19 cellular contexts compared by ENCODE assay signal in the genomic region with DNA sequence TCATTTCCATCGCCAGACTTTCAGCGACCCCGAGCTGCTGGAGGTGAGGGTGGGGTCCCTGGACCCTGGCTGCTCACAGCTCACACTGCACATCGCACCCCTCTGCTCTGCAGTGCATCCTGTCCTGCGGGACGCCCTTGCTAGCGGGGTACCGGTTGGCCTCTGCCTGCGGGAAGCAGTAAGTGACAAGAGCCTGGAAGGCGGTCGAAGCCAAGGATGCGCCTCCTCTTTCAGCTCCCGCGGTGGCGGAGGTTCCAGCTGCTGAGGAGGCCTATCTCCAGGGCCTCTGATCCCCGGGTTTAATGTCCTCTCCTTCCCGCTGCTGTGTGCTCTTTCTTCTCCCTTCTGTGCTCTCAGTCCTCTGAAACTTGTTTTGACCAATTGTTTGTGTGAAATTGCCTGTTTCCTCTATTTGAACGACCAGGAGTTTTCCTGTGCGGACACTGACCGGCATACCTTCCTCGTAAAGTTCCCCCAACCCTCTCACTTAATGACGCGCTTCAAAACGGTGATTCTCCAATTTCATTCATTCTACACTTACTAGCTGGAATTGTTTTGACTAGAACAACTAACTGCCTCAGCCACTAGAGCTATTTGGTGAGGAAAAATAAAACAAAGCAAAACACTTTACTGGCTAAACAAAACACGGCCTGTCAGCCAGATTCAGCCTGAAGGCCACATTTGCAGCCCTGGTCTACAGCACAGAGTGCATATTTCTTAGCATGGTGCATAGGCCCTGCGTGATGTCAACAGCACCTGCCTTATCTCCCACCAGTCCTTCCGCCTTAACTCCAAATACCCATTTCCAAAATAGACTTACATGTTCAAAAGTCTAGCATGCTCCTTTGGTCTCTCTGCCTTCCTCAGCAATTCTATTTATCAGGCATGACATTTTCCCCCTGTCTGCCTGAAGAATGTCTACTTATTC. TPM values are rescaled to one million over a fixed set of nuclear protein-coding genes. Genes with fewer than 3 reads are reported as not detected.
DNase-seq lines count a peak whose midpoint lies in the region; ATAC-seq and TF ChIP-seq lines count a peak whose summit lies in the region.
"Had no signal": no experiment of that assay in that cellular context is flagged by ENCODE, and none has a peak within 500 bp of the region (broad histone marks: within the 10 kb centered on the region; RNA-seq: fewer than 3 reads in every experiment).

No MANE protein-coding gene starts in this region.

- H3K9me3 Mint-ChIP-seq in MCF 10A (ENCODE audit: unreplicated experiment): peaks cover 7% of the 10 kb centered on the region

- no peaks in the 10 kb centered on the region for H3K4me1 ChIP-seq in right cardiac atrium (ENCODE audit: control insufficient read depth, insufficient read depth, low read length)
- H3K4me1 ChIP-seq in neuronal stem cell (ENCODE audit: control insufficient read depth in 2 of 2, insufficient read depth in 1 of 2, low read depth in 1 of 2, low read length in 2 of 2): peaks cover 0 to 6% of the 10 kb centered on the region in 2 donors
- no peaks in the 10 kb centered on the region for H3K4me1 ChIP-seq in aorta (ENCODE audit: control insufficient read depth in 1 of 2, insufficient read depth in 2 of 2, low read length in 2 of 2)

- H3K9ac ChIP-seq in neuronal stem cell (ENCODE audit: low read depth, low read length, poor library complexity): no peak overlapping the region

- H2AK5ac ChIP-seq in neuronal stem cell (ENCODE audit: low read depth, low read length): no peak overlapping the region

- peak overlapping the region; percentile 57 for H3K4ac ChIP-seq in neuronal stem cell (ENCODE audit: low read length)

- no peaks in the 10 kb centered on the region for H3K36me3 Mint-ChIP-seq in MCF 10A (ENCODE audit: insufficient read depth, unreplicated experiment)

- H3K4me3 ChIP-seq in right cardiac atrium (ENCODE audit: low read length): no peak overlapping the region
- H3K4me3 ChIP-seq in fibroblast of villous mesenchyme (ENCODE audit: low read depth, low read length): no peak overlapping the region
- peak overlapping the region in 1 of 2 donors; percentile 45 for H3K4me3 ChIP-seq in neuronal stem cell (ENCODE audit: low read length in 2 of 2)
- H3K4me3 ChIP-seq in aorta (ENCODE audit: low read length in 2 of 2): no peak overlapping the region
- H3K4me3 ChIP-seq: GM12878 had no signal

- peak overlapping the region; percentile 94 for H4K8ac ChIP-seq in neuronal stem cell (ENCODE audit: low read depth, low read length)

- ATAC-seq in right cardiac atrium (no peak), aorta (ENCODE audit: low FRiP score) (peak; percentile 29), HG03520 (IDR thresholded peaks at IDR 0.05; ENCODE audit: unreplicated experiment) (no peak), HG03378 (IDR thresholded peaks at IDR 0.05; ENCODE audit: unreplicated experiment) (no peak)
- ATAC-seq: GM12878 had no signal

- peak overlapping the region; percentile 92 for H3K18ac ChIP-seq in neuronal stem cell (ENCODE audit: low read length)

- BruUV-seq in MCF 10A (replicated peaks; lab: Mats Ljungman, UMichigan): no TSS peak

- H3K9me3 ChIP-seq in right cardiac atrium (ENCODE audit: control insufficient read depth, low read length): no peaks in the 10 kb centered on the region
- no peaks in the 10 kb centered on the region for H3K9me3 ChIP-seq in neuronal stem cell (replicated peaks in 1 of 2; ENCODE audit: control insufficient read depth in 2 of 2, insufficient read depth in 1 of 2, low read depth in 1 of 2, low read length in 2 of 2)
- no peaks in the 10 kb centered on the region for H3K9me3 ChIP-seq in aorta (ENCODE audit: control insufficient read depth, low read length)

- no peak overlapping the region for H2BK5ac ChIP-seq in neuronal stem cell (ENCODE audit: low read length)

- POLR2A ChIA-PET in MCF 10A (lab: Yijun Ruan, JAX): no interaction called here

- H3K27ac ChIP-seq in right cardiac atrium (ENCODE audit: low read length) (no peak overlapping the region), neuronal stem cell (replicated peaks; ENCODE audit: low read length) (no peak overlapping the region), aorta (ENCODE audit: low read depth in 1 of 2, low read length in 2 of 2) (no peak overlapping the region)
- H3K27ac ChIP-seq: C4-2B, RWPE1 had no signal

- no peak overlapping the region for H2BK12ac ChIP-seq in neuronal stem cell (ENCODE audit: low read length)

- no peaks in the 10 kb centered on the region for H3K79me1 ChIP-seq in neuronal stem cell (ENCODE audit: low read depth, low read length)

- H3K36me3 ChIP-seq in neuronal stem cell (replicated peaks in 1 of 2; ENCODE audit: control insufficient read depth in 2 of 2, insufficient read depth in 2 of 2, low read length in 2 of 2) (no peaks in the 10 kb centered on the region), aorta (ENCODE audit: control insufficient read depth in 1 of 2, insufficient read depth in 2 of 2, low read length in 1 of 2) (no peaks in the 10 kb centered on the region)

- H2BK15ac ChIP-seq in neuronal stem cell (ENCODE audit: low read length): no peak overlapping the region

- no peak overlapping the region for H2AFZ ChIP-seq in neuronal stem cell (ENCODE audit: low read length)

- CTCF ChIA-PET in MCF 10A (lab: Yijun Ruan, JAX): no interaction called here

- no peak overlapping the region for H4K91ac ChIP-seq in neuronal stem cell (ENCODE audit: low read depth, low read length, poor library complexity)

- TF ChIP-seq CTCF in fibroblast of villous mesenchyme (IDR thresholded peaks at IDR 0.05; ENCODE audit: insufficient read depth, low read depth, low read length) (no peak), MCF 10A (IDR thresholded peaks at IDR 0.05; ENCODE audit: unreplicated experiment) (no peak)

- H3K27ac Mint-ChIP-seq in MCF 10A (ENCODE audit: low read depth, unreplicated experiment): no peak overlapping the region

- H3K4me2 ChIP-seq in neuronal stem cell (ENCODE audit: insufficient read depth, low read length, poor library complexity, severe bottlenecking): no peak overlapping the region

- H3K27me3 ChIP-seq in right cardiac atrium (ENCODE audit: control insufficient read depth, insufficient read depth): no peaks in the 10 kb centered on the region
- peaks cover 0 to 49% (median 0%) of the 10 kb centered on the region in 3 experiments for H3K27me3 ChIP-seq in neuronal stem cell (ENCODE audit: control insufficient read depth in 3 of 3, insufficient read depth in 3 of 3, low read depth in 1 of 3, low read length in 3 of 3)
- peaks cover 0 to 1% of the 10 kb centered on the region in 2 donors for H3K27me3 ChIP-seq in aorta (ENCODE audit: control insufficient read depth in 1 of 2, insufficient read depth in 2 of 2, low read length in 1 of 2)

- H3K4me1 Mint-ChIP-seq in MCF 10A (ENCODE audit: insufficient read depth, unreplicated experiment): no peaks in the 10 kb centered on the region

- WGBS in right cardiac atrium: 63% methylated on average over 27 of the region's 27 CpGs
- no CpG with 5 or more reads among the region's 27 CpGs for WGBS in neuronal stem cell (ENCODE audit: extremely low coverage in 2 of 2, insufficient read length in 2 of 2, insufficient replicate concordance in 1 of 2), 2 donors
- WGBS in aorta, 2 donors: 47 to 56% methylated on average over 27 of the region's 27 CpGs

- no peak overlapping the region for H3K23ac ChIP-seq in neuronal stem cell (ENCODE audit: low read depth, low read length, poor library complexity)

- intact Hi-C loops in right cardiac atrium (cut with DNase I) (no loop called here), cardiac septum (cut with DNase I) (no loop called here), aorta (cut with DNase I) (no loop called here), MCF 10A (cut with micrococcal nuclease) (no loop called here)

- no peak overlapping the region for H2BK120ac ChIP-seq in neuronal stem cell (ENCODE audit: low read depth, low read length)

- H3K14ac ChIP-seq in neuronal stem cell (ENCODE audit: low read length): no peak overlapping the region

- H3K27me3 Mint-ChIP-seq in MCF 10A (ENCODE audit: insufficient read depth, unreplicated experiment): no peaks in the 10 kb centered on the region

- no peak overlapping the region for H3K4me3 Mint-ChIP-seq in MCF 10A (ENCODE audit: unreplicated experiment)

- DNase-seq in right cardiac atrium: peak; percentile 11 to 37 (median 35)
- no peak for DNase-seq in cardiac septum (ENCODE audit: low spot score)
- peak; percentile 28 for DNase-seq in fibroblast of villous mesenchyme (ENCODE audit: low read depth)
- DNase-seq in neuronal stem cell (ENCODE audit: low spot score): no peak
- peak; percentile 30 to 55 for DNase-seq in aorta
- DNase-seq in MCF 10A (ENCODE audit: unreplicated experiment): no peak
- DNase-seq: DMS153; NCI-H146; NCI-H2081 treated with DMSO at 0.1 percent for 48 hours; NCI-H226; NCI-H69; NK-92 treated with Interleukin-12 subunit alpha and Interleukin-12 subunit beta, amount 100 ng/mL, for 24 hours had no signal

RNA-seq across cellular contexts. Expression of gene MGAT4D, which starts 28.0 kb away (rescaled TPM):
- not detected for total RNA-seq in right cardiac atrium
- polyA plus RNA-seq in right cardiac atrium: not detected
- total RNA-seq in cardiac septum: not detected
- not detected in 2 replicates for total RNA-seq in fibroblast of villous mesenchyme
- not detected for polyA plus RNA-seq in neuronal stem cell (2013, experiment 1 of 2)
- not detected for polyA plus RNA-seq in neuronal stem cell (2013, experiment 2 of 2)
- total RNA-seq in aorta: not detected
- polyA plus RNA-seq in aorta: not detected
- not detected in 2 replicates for total RNA-seq in MCF 10A (2022)
- total RNA-seq: GM12878, HT-29, SK-MEL-5 had no signal
- polyA plus RNA-seq: GM12878 had no signal

RNA-seq across cellular contexts. Expression of gene CLGN, which starts 42.6 kb away (rescaled TPM):
- total RNA-seq in right cardiac atrium (100 to 1,000 TPM in 1 of 4 donors, 10 to 100 TPM in 3; 76.2 to 106 (median 85.4) TPM), cardiac septum (44.7 TPM), fibroblast of villous mesenchyme (1.6 and 1.7 TPM in 2 replicates), aorta (under 1 TPM in 1 of 2 donors, not detected in 1; 0.21 TPM), MCF 10A (2022) (10.7 and 37.6 TPM in 2 replicates)
- polyA plus RNA-seq in right cardiac atrium (86.5 TPM), aorta (not detected)
- polyA plus RNA-seq in neuronal stem cell (2013, experiment 1 of 2): 36.4 TPM
- 36.4 TPM for polyA plus RNA-seq in neuronal stem cell (2013, experiment 2 of 2)
- total RNA-seq: HT-29 had no signal

RNA-seq across cellular contexts. Expression of gene ELMOD2, which starts 53.9 kb away (rescaled TPM):
- total RNA-seq in right cardiac atrium (10 to 100 TPM; 18.1 to 24.4 (median 22.3) TPM), cardiac septum (18.3 TPM), fibroblast of villous mesenchyme (32.5 and 37.6 TPM in 2 replicates), aorta (10 to 100 TPM; 23.0 to 25.7 TPM), MCF 10A (2022) (29.2 and 45.0 TPM in 2 replicates)
- polyA plus RNA-seq in right cardiac atrium (9.2 TPM), aorta (10 to 100 TPM in 1 of 2 donors, 1 to 10 TPM in 1; 7.9 to 16.8 TPM)
- 35.3 TPM for polyA plus RNA-seq in neuronal stem cell (2013, experiment 1 of 2)
- 35.8 TPM for polyA plus RNA-seq in neuronal stem cell (2013, experiment 2 of 2)

Comparison
In these comparisons a context has a peak if more than half of its experiments do, and no peak if none do; other contexts are left out.
1. DNase-seq: peak in right cardiac atrium (3 of 3), fibroblast of villous mesenchyme (single experiment) and aorta (2 of 2); none in cardiac septum (single experiment), neuronal stem cell (single experiment) and MCF 10A (single experiment).